In genomic region chr18:57433492-57434176, GRCh38 we compare ENCODE assay signal across 10 cellular contexts. TPM values are rescaled to one million over a fixed set of nuclear protein-coding genes. Genes with fewer than 3 reads are reported as not detected.
DNase-seq lines count a peak whose midpoint lies in the region; ATAC-seq and TF ChIP-seq lines count a peak whose summit lies in the region.
"Had no signal": no experiment of that assay in that cellular context is flagged by ENCODE, and none has a peak within 500 bp of the region (broad histone marks: within the 10 kb centered on the region; RNA-seq: fewer than 3 reads in every experiment).

No MANE protein-coding gene starts in this region.

- no peaks in the 10 kb centered on the region for H3K9me3 Mint-ChIP-seq in neural progenitor cell

- H3K27ac ChIP-seq in HUES6 (ENCODE audit: low read depth, low read length) (no peak overlapping the region), breast epithelium (no peak overlapping the region), neural progenitor cell (no peak overlapping the region)
- H3K27ac ChIP-seq: foreskin keratinocyte had no signal

- no peaks in the 10 kb centered on the region for H3K9me3 ChIP-seq in HUES6 (ENCODE audit: control insufficient read depth, insufficient read depth, low read depth, low read length)
- peaks cover 2 to 3% of the 10 kb centered on the region in 2 donors for H3K9me3 ChIP-seq in breast epithelium
- no peaks in the 10 kb centered on the region for H3K9me3 ChIP-seq in neural progenitor cell (ENCODE audit: low read depth)

- no peak overlapping the region for H2AFZ ChIP-seq in neural progenitor cell (replicated peaks)

- H3K4me1 ChIP-seq in HUES6 (ENCODE audit: control insufficient read depth, insufficient read depth, low read length): peaks cover 63% of the 10 kb centered on the region
- peaks cover 0 to 15% of the 10 kb centered on the region in 2 donors for H3K4me1 ChIP-seq in breast epithelium
- H3K4me1 ChIP-seq in neural progenitor cell: peaks cover 50% of the 10 kb centered on the region
- H3K4me1 ChIP-seq: foreskin keratinocyte had no signal

- peak overlapping the region; percentile 86 for H3K4me3 Mint-ChIP-seq in neural progenitor cell

- no peak for TF ChIP-seq POLR2A in breast epithelium (IDR thresholded peaks at IDR 0.05)

- peak; percentile 34 for DNase-seq in NCI-H510A treated with DMSO at 0.1 percent for 48 hours (lab: John Stamatoyannopoulos, UW)
- DNase-seq in NCI-H510A (lab: John Stamatoyannopoulos, UW): no peak
- DNase-seq in breast epithelium (ENCODE audit: low spot score in 2 of 2): no peak
- no peak for DNase-seq in neural progenitor cell (ENCODE audit: low spot score)
- DNase-seq in GDM1 (lab: John Stamatoyannopoulos, UW): no peak
- DNase-seq in A172 (ENCODE audit: low spot score): no peak
- DNase-seq: foreskin keratinocyte, MV-4-11 had no signal

- TF ChIP-seq CTCF in breast epithelium (IDR thresholded peaks at IDR 0.05): no peak
- TF ChIP-seq CTCF in neural progenitor cell (IDR thresholded peaks at IDR 0.05): no peak

- ATAC-seq in GM21786 (IDR thresholded peaks at IDR 0.05; ENCODE audit: unreplicated experiment): no peak
- ATAC-seq: foreskin keratinocyte had no signal

- H3K4me1 Mint-ChIP-seq in neural progenitor cell: peaks cover 51% of the 10 kb centered on the region

- H3K27me3 ChIP-seq in HUES6 (ENCODE audit: control insufficient read depth, insufficient read depth, low read length): peaks cover 95% of the 10 kb centered on the region
- peaks cover 3 to 88% of the 10 kb centered on the region in 2 donors for H3K27me3 ChIP-seq in breast epithelium
- peaks cover 100% of the 10 kb centered on the region for H3K27me3 ChIP-seq in neural progenitor cell

- no peak overlapping the region for H3K27ac Mint-ChIP-seq in neural progenitor cell

- intact Hi-C loops in breast epithelium (cut with DNase I; ENCODE audit: low total_unique reads): no loop called here

- peaks cover 64% of the 10 kb centered on the region for H3F3A ChIP-seq in neural progenitor cell (ENCODE audit: low read depth)

- H4K20me1 ChIP-seq in neural progenitor cell (ENCODE audit: low read depth): peaks cover 76% of the 10 kb centered on the region

- H3K4me3 ChIP-seq in HUES6 (ENCODE audit: low read depth, low read length) (peak overlapping the region; percentile 90), breast epithelium (peak overlapping the region in 2 of 3 donors; percentile 56 to 70), neural progenitor cell (peak overlapping the region; percentile 2)

- peaks cover 78% of the 10 kb centered on the region for H3K27me3 Mint-ChIP-seq in neural progenitor cell (ENCODE audit: insufficient read depth, low read depth)

- no peak overlapping the region for H3K9ac ChIP-seq in HUES6 (ENCODE audit: low read length)
- H3K9ac ChIP-seq in neural progenitor cell: no peak overlapping the region

- no peaks in the 10 kb centered on the region for H3K36me3 Mint-ChIP-seq in neural progenitor cell

- H3K4me2 ChIP-seq in neural progenitor cell: peak overlapping the region; percentile 75

- no peaks in the 10 kb centered on the region for H3K79me2 ChIP-seq in neural progenitor cell (ENCODE audit: low read depth)

- no peaks in the 10 kb centered on the region for H3K36me3 ChIP-seq in HUES6 (ENCODE audit: control insufficient read depth, insufficient read depth, low read length)
- H3K36me3 ChIP-seq in breast epithelium: no peaks in the 10 kb centered on the region
- H3K36me3 ChIP-seq in neural progenitor cell: no peaks in the 10 kb centered on the region

RNA-seq across cellular contexts. Expression of gene ONECUT2, which starts 1.5 kb away (rescaled TPM):
- total RNA-seq in breast epithelium (under 1 TPM in 1 of 3 donors, not detected in 2; under 0.01 TPM), neural progenitor cell (ENCODE audit: low replicate concordance) (0.06 and 0.15 TPM in 2 replicates)
- total RNA-seq in A172 (2014; rRNA removed; shearing (Covaris generic)): 0.36 and 0.71 TPM in 2 replicates

Comparison
In these comparisons a context has a peak if more than half of its experiments do, and no peak if none do; other contexts are left out.
1. H3K4me3 ChIP-seq: peak in every context shown above with its lines; median percentile 90 in HUES6; 63 in breast epithelium; 2 in neural progenitor cell.